8 cellular contexts compared by ENCODE assay signal in genomic region chr7:76048668-76048988, GRCh38. TPM values are rescaled to one million over a fixed set of nuclear protein-coding genes. Genes with fewer than 3 reads are reported as not detected.
DNase-seq lines count a peak whose midpoint lies in the region; ATAC-seq and TF ChIP-seq lines count a peak whose summit lies in the region.

No MANE protein-coding gene starts in this region.

- TSS peak; percentile 61 for BruUV-seq in HCT116 (replicated peaks; lab: Mats Ljungman, UMichigan)

- TF ChIP-seq CTCF in CD8-positive, alpha-beta T cell (IDR thresholded peaks at IDR 0.05), result no peak
- peak in 1 of 3 experiments; percentile 17; a peak in 1 of 6 replicates for TF ChIP-seq CTCF in HCT116 (IDR thresholded peaks at IDR 0.05 in 2 of 3, conservative IDR thresholded peaks at IDR 0.05 in 1 of 3; ENCODE audit: borderline replicate concordance in 1 of 3, insufficient read depth in 1 of 3, low read depth in 2 of 3, low read length in 2 of 3)
- peak; percentile 32 for TF ChIP-seq CTCF in chondrocyte (IDR thresholded peaks at IDR 0.05)
- no peak for TF ChIP-seq CTCF in vagina (IDR thresholded peaks at IDR 0.05)

- no peaks in the 10 kb centered on the region for H3K9me3 Mint-ChIP-seq in CD8-positive, alpha-beta T cell
- no peaks in the 10 kb centered on the region for H3K9me3 Mint-ChIP-seq in chondrocyte (ENCODE audit: low read depth)

- peaks cover 16% of the 10 kb centered on the region for H3K4me1 ChIP-seq in CD8-positive, alpha-beta T cell (ENCODE audit: insufficient read depth, low read length)
- peaks cover 5 to 15% of the 10 kb centered on the region in 2 experiments for H3K4me1 ChIP-seq in HCT116 (ENCODE audit: control insufficient read depth in 1 of 2, insufficient read depth in 2 of 2, low read length in 2 of 2)
- H3K4me1 ChIP-seq in mononuclear cell (ENCODE audit: insufficient read depth, low read length), result peaks cover 45% of the 10 kb centered on the region
- H3K4me1 ChIP-seq in vagina, result peaks cover 66% of the 10 kb centered on the region

- no peaks in the 10 kb centered on the region for H3K36me3 ChIP-seq in CD8-positive, alpha-beta T cell (ENCODE audit: insufficient read depth, low read length)
- H3K36me3 ChIP-seq in HCT116 (ENCODE audit: control insufficient read depth in 1 of 2, insufficient read depth in 2 of 2, low read length in 2 of 2) (peaks cover 3 to 20% of the 10 kb centered on the region in 2 experiments; a peak in 1 of 4 replicates), vagina (no peaks in the 10 kb centered on the region)

- peak; percentile 8 for ATAC-seq in CD8-positive, alpha-beta T cell
- ATAC-seq in HCT116 (peak; percentile 15), HG03196 (IDR thresholded peaks at IDR 0.05; ENCODE audit: unreplicated experiment) (no peak)

- peak in 2 of 7 experiments; percentile 5 to 22 for DNase-seq in CD8-positive, alpha-beta T cell
- DNase-seq in HCT116 (ENCODE audit: low read depth, low spot score) (no peak), RPMI8226 (peak; percentile 77), chondrocyte (ENCODE audit: low spot score) (no peak), vagina (ENCODE audit: extremely low spot score in 2 of 2) (no peak), GM03348 (ENCODE audit: low spot score) (no peak)

- H3K4me2 ChIP-seq in HCT116 (ENCODE audit: low read length), result peak overlapping the region; percentile 78

- H4K20me1 ChIP-seq in HCT116 (ENCODE audit: insufficient read depth), result no peaks in the 10 kb centered on the region

- peak overlapping the region; percentile 99 for H3K4me3 Mint-ChIP-seq in CD8-positive, alpha-beta T cell
- H3K4me3 Mint-ChIP-seq in chondrocyte (ENCODE audit: unreplicated experiment), result peak overlapping the region; percentile 92

- H2AFZ ChIP-seq in HCT116 (ENCODE audit: low read depth, low read length, poor library complexity, severe bottlenecking), result no peak overlapping the region

- RAD21 ChIA-PET in HCT116 (lab: Charles Lee; ENCODE audit: low non-redundant PET in 1 of 2, low total read pairs in 2 of 2, uncharacterized antibody in 2 of 2, unreplicated experiment in 2 of 2), result no interaction called here

- H3K27ac ChIP-seq in CD8-positive, alpha-beta T cell (ENCODE audit: low read depth, low read length), result peak overlapping the region; percentile 87
- H3K27ac ChIP-seq in HCT116 (ENCODE audit: low read depth, low read length) (peak overlapping the region; percentile 82), vagina (peak overlapping the region; percentile 84)

- H3K9me2 ChIP-seq in HCT116 (ENCODE audit: insufficient read depth), result no peaks in the 10 kb centered on the region

- TF ChIP-seq RAD21 in HCT116 (IDR thresholded peaks at IDR 0.05; ENCODE audit: low read depth), result peak; percentile 24; the same call in 1 of the 2 replicates

- H3K9ac ChIP-seq in HCT116 (ENCODE audit: low read length), result peak overlapping the region; percentile 100

- peaks cover 39% of the 10 kb centered on the region for H3K36me3 Mint-ChIP-seq in CD8-positive, alpha-beta T cell
- peaks cover 3% of the 10 kb centered on the region for H3K36me3 Mint-ChIP-seq in chondrocyte (ENCODE audit: low read depth)

- peak overlapping the region; percentile 95 for H3K4me3 ChIP-seq in CD8-positive, alpha-beta T cell (ENCODE audit: low read depth, low read length)
- H3K4me3 ChIP-seq in HCT116 (replicated peaks in 1 of 2; ENCODE audit: low read depth in 1 of 2, low read length in 2 of 2) (peak overlapping the region; percentile 88 to 98), mononuclear cell (ENCODE audit: low read length) (peak overlapping the region; percentile 99), vagina (peak overlapping the region; percentile 97 to 100)

- POLR2A ChIA-PET in CD8-positive, alpha-beta T cell (lab: Charles Lee), result interaction anchor here (0.9 to 1.7 kb wide), 3 partner anchors 11 to 134 kb away, joined by 3 to 12 read pairs (median 5); partner anchors contain the start of gene POR
- POLR2A ChIA-PET in HCT116 (lab: Charles Lee), result no interaction called here

- H3K27me3 ChIP-seq in CD8-positive, alpha-beta T cell (ENCODE audit: insufficient read depth, low read length), result no peaks in the 10 kb centered on the region
- H3K27me3 ChIP-seq in HCT116 (ENCODE audit: insufficient read depth, low read length) (no peaks in the 10 kb centered on the region), mononuclear cell (ENCODE audit: insufficient read depth, low read length) (no peaks in the 10 kb centered on the region), vagina (no peaks in the 10 kb centered on the region)

- intact Hi-C loops in CD8-positive, alpha-beta T cell (cut with DNase I, micrococcal nuclease), result loop anchor here (1.0 to 10.0 kb wide), 8 partner anchors 54 to 1746 kb away; partner anchors contain the start of genes RHBDD2 (in 2 of the 2), TMEM120A (in 2 of the 2), HIP1 (in 1 of the 2) and PHTF2 (in 1 of the 2)
- intact Hi-C loops in HCT116 (cut with micrococcal nuclease) (loop anchor here (5.0 kb wide), 1 partner anchor 84 kb away; no protein-coding TSS in a partner anchor), vagina (cut with DNase I) (no loop called here)

- H3K79me2 ChIP-seq in HCT116 (ENCODE audit: insufficient read depth, low read length), result peaks cover 91% of the 10 kb centered on the region

- peak overlapping the region; percentile 98 for H3K27ac Mint-ChIP-seq in CD8-positive, alpha-beta T cell
- peak overlapping the region; percentile 96 for H3K27ac Mint-ChIP-seq in chondrocyte (ENCODE audit: unreplicated experiment)

- CTCF ChIA-PET in CD8-positive, alpha-beta T cell (lab: Charles Lee), result interaction anchor here (0.9 to 2.0 kb wide), 3 partner anchors 11 to 133 kb away, joined by 3 to 8 read pairs (median 4); partner anchors contain the start of gene POR
- CTCF ChIA-PET in HCT116 (lab: Charles Lee), result no interaction called here

- no peaks in the 10 kb centered on the region for H3K27me3 Mint-ChIP-seq in CD8-positive, alpha-beta T cell (ENCODE audit: low read depth)
- H3K27me3 Mint-ChIP-seq in chondrocyte (ENCODE audit: low read depth), result no peaks in the 10 kb centered on the region

- H3K4me1 Mint-ChIP-seq in CD8-positive, alpha-beta T cell (ENCODE audit: low read depth), result peaks cover 57% of the 10 kb centered on the region
- H3K4me1 Mint-ChIP-seq in chondrocyte (ENCODE audit: low read depth), result peaks cover 26% of the 10 kb centered on the region

- no peaks in the 10 kb centered on the region for H3K9me3 ChIP-seq in CD8-positive, alpha-beta T cell (ENCODE audit: low read length)
- H3K9me3 ChIP-seq in HCT116 (ENCODE audit: control insufficient read depth in 1 of 2, insufficient read depth in 1 of 2, low read depth in 1 of 2, low read length in 2 of 2) (no peaks in the 10 kb centered on the region), mononuclear cell (ENCODE audit: low read depth, low read length) (no peaks in the 10 kb centered on the region), vagina (no peaks in the 10 kb centered on the region)

- TF ChIP-seq POLR2A in HCT116 (IDR thresholded peaks at IDR 0.05; ENCODE audit: borderline replicate concordance, extremely low read depth, insufficient read depth, insufficient read length), result no peak
- TF ChIP-seq POLR2A in vagina (IDR thresholded peaks at IDR 0.05), result no peak

TF ChIP-seq in HCT116, 20 proteins besides CTCF, POLR2A, EP300 and RAD21:
- TF ChIP-seq EZH2 (IDR thresholded peaks at IDR 0.05), result no peak
- TF ChIP-seq ATF3 (IDR thresholded peaks at IDR 0.05), result no peak
- no peak for TF ChIP-seq ZBTB33 (IDR thresholded peaks at IDR 0.05; ENCODE audit: extremely low read depth, insufficient replicate concordance, low read length)
- no peak for TF ChIP-seq SRF (IDR thresholded peaks at IDR 0.05; ENCODE audit: low read depth)

RNA-seq across cellular contexts. Expression of gene MDH2, which starts 0.7 kb away (rescaled TPM):
- total RNA-seq in CD8-positive, alpha-beta T cell, result 10 to 100 TPM; 73.0 to 74.7 TPM
- 357 TPM for total RNA-seq in HCT116 (2021; ENCODE audit: unreplicated experiment)
- polyA plus RNA-seq in HCT116 (2012), result 302 and 322 TPM in 2 replicates
- total RNA-seq in chondrocyte, result 116 to 119 TPM (median 119 TPM) in 3 replicates
- 28.2 TPM for total RNA-seq in mononuclear cell
- 81.8 TPM for total RNA-seq in vagina

RNA-seq across cellular contexts. Expression of gene STYXL1, which starts 0.8 kb away (rescaled TPM):
- total RNA-seq in CD8-positive, alpha-beta T cell, result 1 to 10 TPM; 4.2 to 6.4 TPM
- total RNA-seq in HCT116 (2021; ENCODE audit: unreplicated experiment), result 32.5 TPM
- 32.6 and 41.3 TPM in 2 replicates for polyA plus RNA-seq in HCT116 (2012)
- total RNA-seq in chondrocyte, result 23.5 to 31.8 TPM (median 28.5 TPM) in 3 replicates
- 10.8 TPM for total RNA-seq in mononuclear cell
- 27.3 TPM for total RNA-seq in vagina

RNA-seq across cellular contexts. Expression of gene TMEM120A, which starts 54.2 kb away (rescaled TPM):
- 10 to 100 TPM in 1 of 2 experiments, 1 to 10 TPM in 1; 8.3 to 11.5 TPM for total RNA-seq in CD8-positive, alpha-beta T cell
- total RNA-seq in HCT116 (2021; ENCODE audit: unreplicated experiment), result 25.9 TPM
- polyA plus RNA-seq in HCT116 (2012), result 38.7 and 46.3 TPM in 2 replicates
- 28.8 to 36.0 TPM (median 30.6 TPM) in 3 replicates for total RNA-seq in chondrocyte
- 10.9 TPM for total RNA-seq in mononuclear cell
- total RNA-seq in vagina, result 45.9 TPM
